11 cellular contexts compared by ENCODE assay signal in the genomic region with DNA sequence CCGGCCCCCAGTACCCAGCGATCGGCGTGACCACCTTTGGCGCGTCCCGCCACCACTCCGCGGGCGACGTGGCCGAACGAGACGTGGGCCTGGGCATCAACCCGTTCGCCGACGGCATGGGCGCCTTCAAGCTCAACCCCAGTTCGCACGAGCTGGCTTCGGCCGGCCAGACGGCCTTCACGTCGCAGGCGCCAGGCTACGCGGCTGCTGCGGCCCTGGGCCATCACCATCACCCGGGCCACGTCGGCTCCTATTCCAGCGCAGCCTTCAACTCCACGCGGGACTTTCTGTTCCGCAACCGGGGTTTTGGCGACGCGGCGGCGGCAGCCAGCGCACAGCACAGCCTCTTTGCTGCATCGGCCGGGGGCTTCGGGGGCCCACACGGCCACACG. TPM values are rescaled to one million over a fixed set of nuclear protein-coding genes. Genes with fewer than 3 reads are reported as not detected.
DNase-seq lines count a peak whose midpoint lies in the region; ATAC-seq and TF ChIP-seq lines count a peak whose summit lies in the region.
"Had no signal": no experiment of that assay in that cellular context is flagged by ENCODE, and none has a peak within 500 bp of the region (broad histone marks: within the 10 kb centered on the region; RNA-seq: fewer than 3 reads in every experiment).

No MANE protein-coding gene starts in this region.

- no peak overlapping the region for H2AFZ ChIP-seq in smooth muscle cell (ENCODE audit: low read depth)

- H3K9ac ChIP-seq in ES-I3 (ENCODE audit: low read depth, low read length) (peak overlapping the region; percentile 35; the same call in 1 of the 2 replicates), adipocyte (ENCODE audit: low read length) (no peak overlapping the region), iPS-20b (ENCODE audit: low read depth, low read length) (peak overlapping the region; percentile 3; the same call in 1 of the 2 replicates), smooth muscle cell (ENCODE audit: low read depth) (no peak overlapping the region)

- H3K36me3 ChIP-seq in ES-I3 (ENCODE audit: insufficient read depth, low read length) (no peaks in the 10 kb centered on the region), adipocyte (ENCODE audit: control insufficient read depth, insufficient read depth, low read length, severe bottlenecking) (no peaks in the 10 kb centered on the region), iPS-20b (ENCODE audit: insufficient read depth, low read depth, low read length) (no peaks in the 10 kb centered on the region), smooth muscle cell (ENCODE audit: low read depth) (no peaks in the 10 kb centered on the region), thyroid gland (no peaks in the 10 kb centered on the region)

- intact Hi-C loops in thyroid gland (cut with DNase I) = no loop called here

- H3K27me3 ChIP-seq in adipocyte (replicated peaks; ENCODE audit: control insufficient read depth, insufficient read depth, low read length) (peaks cover 95% of the 10 kb centered on the region), iPS-20b (ENCODE audit: insufficient read depth, low read length) (peaks cover 100% of the 10 kb centered on the region), smooth muscle cell (ENCODE audit: low read depth) (peaks cover 100% of the 10 kb centered on the region), thyroid gland (peaks cover 84% of the 10 kb centered on the region)

- no peak for TF ChIP-seq POLR2A in thyroid gland (IDR thresholded peaks at IDR 0.05)

- peak overlapping the region; percentile 70 for H3K4me3 ChIP-seq in adipocyte (ENCODE audit: low read length)
- peak overlapping the region; percentile 64; the same call in 1 of the 2 replicates for H3K4me3 ChIP-seq in iPS-20b (ENCODE audit: low read length)
- H3K4me3 ChIP-seq in smooth muscle cell = peak overlapping the region; percentile 42
- H3K4me3 ChIP-seq in thyroid gland (replicated peaks in 1 of 3) = no peak overlapping the region

- H3K9me3 ChIP-seq in ES-I3 (ENCODE audit: control insufficient read depth, insufficient read depth, low read length) (no peaks in the 10 kb centered on the region), adipocyte (ENCODE audit: control insufficient read depth, low read length) (peaks cover 28% of the 10 kb centered on the region), iPS-20b (ENCODE audit: insufficient read depth, low read depth, low read length) (no peaks in the 10 kb centered on the region; the same call in 1 of the 2 replicates), smooth muscle cell (replicated peaks; ENCODE audit: low read depth) (no peaks in the 10 kb centered on the region), thyroid gland (no peaks in the 10 kb centered on the region)

- H3K4me2 ChIP-seq in smooth muscle cell = peak overlapping the region; percentile 84

- peaks cover 27% of the 10 kb centered on the region for H3K4me1 ChIP-seq in ES-I3 (ENCODE audit: insufficient read depth, low read length)
- H3K4me1 ChIP-seq in adipocyte (ENCODE audit: control insufficient read depth, insufficient read depth, low read length) = peaks cover 10% of the 10 kb centered on the region
- peaks cover 22% of the 10 kb centered on the region; the same call in 1 of the 2 replicates for H3K4me1 ChIP-seq in iPS-20b (ENCODE audit: insufficient read depth, low read length)
- peaks cover 18% of the 10 kb centered on the region for H3K4me1 ChIP-seq in smooth muscle cell (ENCODE audit: low read depth)
- peaks cover 12 to 43% of the 10 kb centered on the region in 2 donors for H3K4me1 ChIP-seq in thyroid gland

- no peak overlapping the region for H3K27ac ChIP-seq in iPS-20b (ENCODE audit: low read length)
- H3K27ac ChIP-seq in smooth muscle cell (ENCODE audit: low read depth) = no peak overlapping the region
- H3K27ac ChIP-seq in thyroid gland = no peak overlapping the region

- no peaks in the 10 kb centered on the region for H3K79me2 ChIP-seq in smooth muscle cell (ENCODE audit: low read depth)

- peaks cover 6% of the 10 kb centered on the region for H4K20me1 ChIP-seq in smooth muscle cell (ENCODE audit: low read depth)

- H3F3A ChIP-seq in smooth muscle cell (ENCODE audit: low read depth) = no peaks in the 10 kb centered on the region

- no peak for ATAC-seq in GM18502 (IDR thresholded peaks at IDR 0.05; ENCODE audit: poor library complexity, unreplicated experiment)
- ATAC-seq: activated CD8-positive, alpha-beta T cell treated with anti-CD3 and anti-CD28 coated beads, Interleukin-2, amount 10 ng/mL, durations not matched to agents 7 days and 5 days had no signal

- 3% methylated on average over 45 of the region's 49 CpGs for WGBS in smooth muscle cell (ENCODE audit: low lambda C conversion rate)
- 3 to 6% methylated on average over 8 to 15 of the region's 49 CpGs for whole genome bisulfite sequencing in thyroid gland, 2 donors

- DNase-seq in adipocyte (ENCODE audit: low read depth) (no peak), smooth muscle cell (lab: John Stamatoyannopoulos, UW; ENCODE audit: unreplicated experiment) (no peak), NOMO-1 treated with dmso at 0.1 percent for 144 hours (lab: John Stamatoyannopoulos, UW; ENCODE audit: unreplicated experiment) (no peak), DMS 273 treated with DMSO at 0.1 percent for 48 hours (lab: John Stamatoyannopoulos, UW) (no peak), thyroid gland (no peak)
- DNase-seq: activated CD8-positive, alpha-beta T cell treated with anti-CD3 and anti-CD28 coated beads, Interleukin-2, amount 10 ng/mL, durations not matched to agents 7 days and 5 days; DND-41 had no signal

- TF ChIP-seq CTCF in smooth muscle cell (IDR thresholded peaks at IDR 0.05; ENCODE audit: borderline replicate concordance, insufficient read depth, poor library complexity, severe bottlenecking) (no peak), thyroid gland (IDR thresholded peaks at IDR 0.05) (no peak)

RNA-seq across cellular contexts. Expression of gene ZIC1, which starts 1.0 kb away (rescaled TPM):
- not detected in 2 replicates for total RNA-seq in smooth muscle cell
- polyA plus RNA-seq in smooth muscle cell = not detected in 2 replicates
- not detected for total RNA-seq in thyroid gland
- total RNA-seq: activated CD8-positive, alpha-beta T cell treated with anti-CD3 and anti-CD28 coated beads, Interleukin-2, amount 10 ng/mL, durations not matched to agents 7 days and 5 days had no signal
- polyA plus RNA-seq: keratinocyte had no signal

RNA-seq across cellular contexts. Expression of gene ZIC4, which starts 3.8 kb away (rescaled TPM):
- total RNA-seq in smooth muscle cell = not detected in 2 replicates
- polyA plus RNA-seq in smooth muscle cell = not detected in 2 replicates
- not detected for total RNA-seq in thyroid gland
- total RNA-seq: activated CD8-positive, alpha-beta T cell treated with anti-CD3 and anti-CD28 coated beads, Interleukin-2, amount 10 ng/mL, durations not matched to agents 7 days and 5 days had no signal
- polyA plus RNA-seq: keratinocyte had no signal

Comparison
In these comparisons a context has a peak if more than half of its experiments do, and no peak if none do; other contexts are left out.
1. H3K9ac ChIP-seq: peak in ES-I3 (single experiment) and iPS-20b (single experiment); none in adipocyte (single experiment) and smooth muscle cell (single experiment).
2. H3K4me3 ChIP-seq: peak in adipocyte (single experiment), iPS-20b (single experiment) and smooth muscle cell (single experiment); none in thyroid gland (0 of 3).